20 cellular contexts compared by ENCODE assay signal in the genomic region with DNA sequence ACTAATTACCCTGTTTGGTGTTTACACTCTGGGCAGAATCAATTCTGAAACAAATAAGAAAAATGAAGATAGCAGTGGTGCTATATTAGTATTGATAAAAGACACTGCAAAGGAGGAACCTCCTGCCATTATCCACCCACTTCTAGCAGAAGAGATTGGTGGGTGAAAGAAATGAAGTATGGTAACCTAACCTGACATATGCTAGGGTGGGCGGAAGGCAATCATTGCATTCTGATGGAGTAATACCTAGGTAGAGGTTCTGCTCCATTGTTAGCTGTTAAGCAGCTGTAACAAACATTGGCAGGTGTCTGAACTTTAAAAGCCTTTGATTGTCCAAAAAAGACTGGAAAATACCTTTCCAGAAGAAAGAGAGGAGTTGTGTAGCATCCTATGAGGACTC.
"Had no signal": no experiment of that assay in that cellular context is flagged by ENCODE, and none has a peak within 500 bp of the region (broad histone marks: within the 10 kb centered on the region; RNA-seq: fewer than 3 reads in every experiment).

No MANE protein-coding gene starts in this region.

- H3K4me1 Mint-ChIP-seq: activated CD8-positive, alpha-beta memory T cell treated with anti-CD3 and anti-CD28 coated beads, Interleukin-2, amount 10 ng/mL, durations not matched to agents 7 days and 5 days; central memory CD8-positive, alpha-beta T cell had no signal

- H3K36me3 Mint-ChIP-seq: activated CD4-positive, alpha-beta memory T cell treated with anti-CD3 and anti-CD28 coated beads for 36 hours; activated CD8-positive, alpha-beta memory T cell treated with anti-CD3 and anti-CD28 coated beads, Interleukin-2, amount 10 ng/mL, durations not matched to agents 7 days and 5 days; neural progenitor cell had no signal

- H3K4me3 ChIP-seq: breast epithelium, left lung, lung, neural progenitor cell, right atrium auricular region, tibial nerve had no signal

- H3K27ac ChIP-seq: breast epithelium, left lung, neural progenitor cell, right atrium auricular region, tibial nerve had no signal

- H3K27me3 ChIP-seq: breast epithelium, left lung, neural progenitor cell, right atrium auricular region, tibial nerve had no signal

- H3K9me3 ChIP-seq: breast epithelium, left lung, right atrium auricular region, tibial nerve had no signal

- H3K9me3 Mint-ChIP-seq: activated CD4-positive, alpha-beta memory T cell treated with anti-CD3 and anti-CD28 coated beads for 36 hours; central memory CD8-positive, alpha-beta T cell; naive B cell; neural progenitor cell had no signal

- ATAC-seq: activated CD8-positive, alpha-beta memory T cell treated with anti-CD3 and anti-CD28 coated beads, Interleukin-2, amount 10 ng/mL, durations not matched to agents 7 days and 5 days; left lung had no signal

- H3K36me3 ChIP-seq: breast epithelium, left lung, neural progenitor cell, right atrium auricular region, tibial nerve had no signal

- H3K27ac Mint-ChIP-seq: activated CD8-positive, alpha-beta memory T cell treated with anti-CD3 and anti-CD28 coated beads, Interleukin-2, amount 10 ng/mL, durations not matched to agents 7 days and 5 days; neural progenitor cell; progenitor cell of endocrine pancreas had no signal

- DNase-seq: activated CD4-positive, alpha-beta memory T cell treated with anti-CD3 and anti-CD28 coated beads for 36 hours; activated CD4-positive, alpha-beta T cell treated with anti-CD3 and anti-CD28 coated beads for 1 hour; activated CD8-positive, alpha-beta memory T cell treated with anti-CD3 and anti-CD28 coated beads, Interleukin-2, amount 10 ng/mL, durations not matched to agents 7 days and 5 days; activated naive CD4-positive, alpha-beta T cell; amniotic stem cell; effector memory CD4-positive, alpha-beta T cell; hippocampal formation; kidney glomerular epithelial cell; left lung; naive B cell; stimulated activated CD4-positive, alpha-beta T cell treated with anti-CD3 and anti-CD28 coated beads, Interleukin-4, amount 100 ng/mL, for 24 hours; stimulated activated naive CD4-positive, alpha-beta T cell treated with Interleukin-2 at 50 U/mL for 16 hours; T-helper 9 cell had no signal

- H3K4me1 ChIP-seq: breast epithelium, neural progenitor cell, right atrium auricular region, tibial nerve had no signal

- H3K4me3 Mint-ChIP-seq: activated CD4-positive, alpha-beta memory T cell treated with anti-CD3 and anti-CD28 coated beads for 36 hours; activated CD8-positive, alpha-beta memory T cell treated with anti-CD3 and anti-CD28 coated beads, Interleukin-2, amount 10 ng/mL, durations not matched to agents 7 days and 5 days; central memory CD8-positive, alpha-beta T cell; neural progenitor cell had no signal
